33 cellular contexts compared by ENCODE assay signal in the genomic region with DNA sequence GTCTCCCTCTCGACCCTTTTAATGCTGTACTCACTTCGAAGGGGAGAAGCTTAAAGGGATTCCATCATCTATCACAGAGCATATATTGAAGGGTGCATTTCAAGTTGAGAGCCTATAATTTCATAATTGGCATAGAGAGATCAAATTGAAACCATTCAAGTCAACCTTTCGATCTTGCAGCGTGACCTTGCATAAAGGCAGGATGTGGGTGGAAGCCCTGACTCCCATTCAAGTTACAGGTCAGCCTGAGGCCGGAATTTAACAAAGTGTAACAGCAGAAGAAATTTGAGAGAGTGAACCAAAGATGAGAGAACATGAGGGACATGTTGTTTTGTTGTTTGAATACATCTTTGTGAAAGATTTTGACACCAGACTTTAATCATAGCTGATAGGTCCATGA.
"Had no signal": no experiment of that assay in that cellular context is flagged by ENCODE, and none has a peak within 500 bp of the region (broad histone marks: within the 10 kb centered on the region; RNA-seq: fewer than 3 reads in every experiment).

No MANE protein-coding gene starts in this region.

- H3K79me2 ChIP-seq: hepatocyte had no signal

- H3K36me3 ChIP-seq: brain microvascular endothelial cell, gastroesophageal sphincter, ovary, prostate gland, sigmoid colon, stomach, thyroid gland, upper lobe of left lung, vagina had no signal

- H3K9me3 Mint-ChIP-seq: activated CD4-positive, alpha-beta T cell treated with anti-CD3 and anti-CD28 coated beads, Interleukin-2, amount 10 ng/mL, durations not matched to agents 24 days and 14 days; mesothelial cell of epicardium had no signal

- DNase-seq: activated CD4-positive, alpha-beta memory T cell treated with anti-CD3 and anti-CD28 coated beads for 36 hours; activated CD4-positive, alpha-beta T cell treated with anti-CD3 and anti-CD28 coated beads, Interleukin-2, amount 10 ng/mL, durations not matched to agents 24 days and 14 days; activated CD4-positive, CD25-positive, alpha-beta regulatory T cell treated with anti-CD3 and anti-CD28 coated beads, Interleukin-2, amount 50 U/mL, for 72 hours; activated CD8-positive, alpha-beta memory T cell treated with anti-CD3 and anti-CD28 coated beads, Interleukin-2, amount 50 U/mL, for 4 hours; activated gamma-delta T cell treated with Interleukin-2 at 50 U/mL for 16 hours; activated naive CD4-positive, alpha-beta T cell treated with anti-CD3 and anti-CD28 coated beads, Interleukin-2, amount 50 U/mL, for 16 hours; activated T-cell treated with anti-CD3 and anti-CD28 coated beads, Interleukin-2, amount 50 U/mL, for 1 hour; amniotic stem cell; brain microvascular endothelial cell; dorsolateral prefrontal cortex; effector memory CD8-positive, alpha-beta T cell; left cardiac atrium; mammary epithelial cell; naive B cell; nephron progenitor cell; ovary; retina; sigmoid colon; small intestine; stimulated activated CD4-positive, alpha-beta T cell treated with anti-CD3 and anti-CD28 coated beads, Interleukin-1b, Interleukin-23, amount 100 ng/mL, for 48 hours; stimulated activated CD4-positive, alpha-beta T cell treated with anti-CD3 and anti-CD28 coated beads, Interleukin-4, amount 100 ng/mL, for 4 hours; stimulated activated CD8-positive, alpha-beta memory T cell treated with anti-CD3 and anti-CD28 coated beads, Interleukin-4, amount 100 ng/mL, for 48 hours; stomach; thyroid gland; upper lobe of left lung had no signal

- H3K27me3 Mint-ChIP-seq: activated CD4-positive, alpha-beta T cell treated with anti-CD3 and anti-CD28 coated beads, Interleukin-2, amount 10 ng/mL, durations not matched to agents 24 days and 14 days had no signal

- H3K27ac ChIP-seq: brain microvascular endothelial cell, coronary artery, dorsolateral prefrontal cortex, gastroesophageal sphincter, hepatocyte, ovary, prostate gland, sigmoid colon, stomach, thyroid gland, upper lobe of left lung, vagina had no signal

- H3K4me1 ChIP-seq: gastroesophageal sphincter, prostate gland, sigmoid colon, stomach, thyroid gland, upper lobe of left lung, vagina had no signal

- ATAC-seq: activated T-helper 17 cell treated with anti-CD3 and anti-CD28 coated beads, Interleukin-2, amount 50 U/mL, for 72 hours; effector memory CD8-positive, alpha-beta T cell; gastroesophageal sphincter; left cardiac atrium had no signal

- H3K4me2 ChIP-seq: hepatocyte had no signal

- H3K4me1 Mint-ChIP-seq: activated CD4-positive, alpha-beta T cell treated with anti-CD3 and anti-CD28 coated beads, Interleukin-2, amount 10 ng/mL, durations not matched to agents 24 days and 14 days; activated T-helper 17 cell treated with anti-CD3 and anti-CD28 coated beads, Interleukin-2, amount 50 U/mL, for 72 hours; mesothelial cell of epicardium; naive B cell; nephron progenitor cell; stimulated activated memory B cell treated with anti-CD40 and anti-IgM and Interleukin-4, amounts not matched to agents 10 μg/mL and 1 μg/mL and 100 μg/mL, for 72 hours had no signal

- H3K27me3 ChIP-seq: brain microvascular endothelial cell, dorsolateral prefrontal cortex, gastroesophageal sphincter, hepatocyte, ovary, stomach, thyroid gland, upper lobe of left lung, vagina had no signal

- H3K36me3 Mint-ChIP-seq: activated CD4-positive, alpha-beta memory T cell treated with anti-CD3 and anti-CD28 coated beads for 36 hours; mesothelial cell of epicardium; naive B cell; stimulated activated memory B cell treated with anti-CD40 and anti-IgM and Interleukin-4, amounts not matched to agents 10 μg/mL and 1 μg/mL and 100 μg/mL, for 72 hours had no signal

- H3K4me3 ChIP-seq: coronary artery, dorsolateral prefrontal cortex, gastroesophageal sphincter, hepatocyte, ovary, prostate gland, sigmoid colon, stomach, thyroid gland, upper lobe of left lung, vagina had no signal

- H3K9me3 ChIP-seq: gastroesophageal sphincter, ovary, prostate gland, thyroid gland, upper lobe of left lung, vagina had no signal

- H2AFZ ChIP-seq: hepatocyte had no signal

- H3K27ac Mint-ChIP-seq: activated CD4-positive, alpha-beta memory T cell treated with anti-CD3 and anti-CD28 coated beads for 36 hours; activated CD4-positive, alpha-beta T cell treated with anti-CD3 and anti-CD28 coated beads, Interleukin-2, amount 10 ng/mL, durations not matched to agents 24 days and 14 days; activated T-helper 17 cell treated with anti-CD3 and anti-CD28 coated beads, Interleukin-2, amount 50 U/mL, for 72 hours; effector memory CD8-positive, alpha-beta T cell; mesothelial cell of epicardium; nephron progenitor cell; stimulated activated memory B cell treated with anti-CD40 and anti-IgM and Interleukin-4, amounts not matched to agents 10 μg/mL and 1 μg/mL and 100 μg/mL, for 72 hours had no signal

- H3K4me3 Mint-ChIP-seq: activated CD4-positive, alpha-beta memory T cell treated with anti-CD3 and anti-CD28 coated beads for 36 hours; activated CD4-positive, alpha-beta T cell treated with anti-CD3 and anti-CD28 coated beads, Interleukin-2, amount 10 ng/mL, durations not matched to agents 24 days and 14 days; activated T-helper 17 cell treated with anti-CD3 and anti-CD28 coated beads, Interleukin-2, amount 50 U/mL, for 72 hours; effector memory CD8-positive, alpha-beta T cell; mesothelial cell of epicardium; naive B cell; nephron progenitor cell; stimulated activated memory B cell treated with anti-CD40 and anti-IgM and Interleukin-4, amounts not matched to agents 10 μg/mL and 1 μg/mL and 100 μg/mL, for 72 hours had no signal
